ENCODE assay signal across 17 cellular contexts in genomic region chr13:59755647-59756290, GRCh38.
DNase-seq lines count a peak whose midpoint lies in the region; ATAC-seq and TF ChIP-seq lines count a peak whose summit lies in the region.
"Had no signal": no experiment of that assay in that cellular context is flagged by ENCODE, and none has a peak within 500 bp of the region (broad histone marks: within the 10 kb centered on the region; RNA-seq: fewer than 3 reads in every experiment).

No MANE protein-coding gene starts in this region.

- no peak overlapping the region for H3K4me3 ChIP-seq in osteoblast (ENCODE audit: insufficient read depth, low read length)

- peaks cover 8% of the 10 kb centered on the region for H3K4me1 ChIP-seq in osteoblast (ENCODE audit: insufficient read depth, low read length)

- no peak for TF ChIP-seq CTCF in osteoblast (IDR thresholded peaks at IDR 0.05; ENCODE audit: extremely low read depth, low read depth, low read length)

- no peaks in the 10 kb centered on the region for H3K36me3 ChIP-seq in osteoblast (ENCODE audit: insufficient read depth, low read length)

- H3K27me3 ChIP-seq in osteoblast (ENCODE audit: insufficient read depth, low read length), result no peaks in the 10 kb centered on the region

- no peak overlapping the region for H3K27ac ChIP-seq in osteoblast (ENCODE audit: low read depth, low read length)
- H3K27ac ChIP-seq: KMS-11 had no signal

- peak overlapping the region; percentile 27 for H3K4me2 ChIP-seq in osteoblast (ENCODE audit: insufficient read depth, low read length)
- H3K4me2 ChIP-seq: KMS-11 had no signal

- no peak overlapping the region for H2AFZ ChIP-seq in osteoblast (ENCODE audit: low read length)

- no peaks in the 10 kb centered on the region for H3K79me2 ChIP-seq in osteoblast (ENCODE audit: insufficient read depth, low read length)

- ATAC-seq in GM19351 (IDR thresholded peaks at IDR 0.05; ENCODE audit: unreplicated experiment), result peak; percentile 56
- ATAC-seq in HG02623 (IDR thresholded peaks at IDR 0.05; ENCODE audit: unreplicated experiment), result peak; percentile 70
- ATAC-seq in GM19467 (IDR thresholded peaks at IDR 0.05; ENCODE audit: unreplicated experiment), result no peak
- no peak for ATAC-seq in HG03520 (IDR thresholded peaks at IDR 0.05; ENCODE audit: unreplicated experiment)

- DNase-seq in NCI-H69 (lab: John Stamatoyannopoulos, UW), result peak; percentile 36
- DNase-seq in osteoblast (ENCODE audit: insufficient read length, low spot score, missing footprints), result peak; percentile 49
- DNase-seq in mucosa of gallbladder (ENCODE audit: low spot score), result no peak
- DNase-seq in inferior parietal cortex (ENCODE audit: extremely low spot score), result no peak
- DNase-seq: activated CD8-positive, alpha-beta memory T cell treated with anti-CD3 and anti-CD28 coated beads, Interleukin-2, amount 50 U/mL, for 4 hours; C1 segment of cervical spinal cord; DND-41; immature natural killer cell; midbrain; NCI-H510A; OCI-M1; stimulated activated naive CD4-positive, alpha-beta T cell treated with Interleukin-2 at 50 U/mL for 16 hours had no signal

- no peaks in the 10 kb centered on the region for H3K9me3 ChIP-seq in osteoblast (ENCODE audit: low read depth, low read length)

- no peaks in the 10 kb centered on the region for H4K20me1 ChIP-seq in osteoblast (ENCODE audit: insufficient read depth, low read length)

Comparison
In these comparisons a context has a peak if more than half of its experiments do, and no peak if none do; other contexts are left out.
1. ATAC-seq: peak in GM19351 (single experiment) and HG02623 (single experiment); none in GM19467 (single experiment) and HG03520 (single experiment).
2. DNase-seq: peak in NCI-H69 (single experiment) and osteoblast (single experiment); none in mucosa of gallbladder (single experiment) and inferior parietal cortex (single experiment).